Comparison of ENCODE assay signal across 1 cellular context in the genomic region with DNA sequence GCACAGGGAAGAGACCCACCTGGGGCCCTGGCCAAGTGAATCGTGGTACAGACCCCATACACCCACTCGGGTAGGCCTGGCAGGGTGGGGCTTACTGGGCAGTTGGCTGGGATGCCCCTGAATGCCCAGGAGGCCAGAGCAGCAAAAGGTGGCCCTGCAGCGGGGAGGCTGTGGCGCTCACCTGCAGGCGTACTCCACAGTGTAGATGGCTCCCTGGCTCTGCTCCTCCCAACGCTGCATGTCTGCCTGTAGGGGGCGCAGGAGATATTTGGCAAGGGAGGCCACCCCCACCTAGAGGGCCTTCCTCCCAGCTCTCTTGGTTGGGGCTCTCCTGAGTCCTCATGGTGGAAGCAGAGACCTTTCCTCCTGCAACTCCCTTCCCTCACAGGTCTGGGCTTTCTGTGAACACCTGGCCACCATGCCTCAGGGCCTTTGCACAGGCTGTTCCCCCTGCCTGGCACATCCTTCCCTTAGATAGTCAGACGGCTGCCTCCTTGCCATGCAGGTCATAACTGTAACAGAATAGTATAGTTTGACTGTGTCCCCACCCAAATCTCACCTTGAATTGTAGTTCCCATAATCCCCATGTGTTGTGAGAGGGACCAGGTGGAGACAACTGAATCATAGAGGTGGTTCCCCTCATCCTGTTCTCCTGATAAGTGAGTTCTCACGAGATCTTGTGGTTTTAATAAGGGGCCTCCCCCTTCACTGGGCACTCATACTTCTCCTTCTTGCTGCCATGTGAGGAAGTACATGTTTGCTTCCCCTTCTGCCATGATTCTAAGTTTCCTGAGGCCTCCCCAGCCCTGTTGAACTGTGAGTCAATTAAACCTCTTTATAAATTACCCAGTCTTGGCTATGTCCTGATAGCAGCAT.
TF ChIP-seq lines count a peak whose summit lies in the region.

No MANE protein-coding gene starts in this region.

TF ChIP-seq in HepG2, 621 proteins besides CTCF, POLR2A, EP300 and RAD21 (continued from another document and continues in another):
- TF ChIP-seq ZBTB1 (CRISPR knock-in tag; IDR thresholded peaks at IDR 0.05; ENCODE audit: borderline replicate concordance) (no peak), ZNF607 (CRISPR knock-in tag; IDR thresholded peaks at IDR 0.05; ENCODE audit: borderline replicate concordance) (no peak), ZNF251 (CRISPR knock-in tag; IDR thresholded peaks at IDR 0.05) (no peak), TAF15 (IDR thresholded peaks at IDR 0.05; ENCODE audit: low read depth, low read length, poor library complexity, severe bottlenecking) (no peak), ZNF781 (CRISPR knock-in tag; IDR thresholded peaks at IDR 0.05; ENCODE audit: borderline replicate concordance, not compliant biosample characterization) (no peak), ZNF260 (CRISPR knock-in tag; IDR thresholded peaks at IDR 0.05; ENCODE audit: borderline replicate concordance, low read depth) (no peak), NFE2L2 (IDR thresholded peaks at IDR 0.05; ENCODE audit: low read length) (no peak), NFIC (IDR thresholded peaks at IDR 0.05; ENCODE audit: low read length) (no peak), ZNF430 (CRISPR knock-in tag; IDR thresholded peaks at IDR 0.05) (no peak), AGO2 (optimal IDR thresholded peaks at IDR 0.05; ENCODE audit: low read depth, low read length) (peak; percentile 74), ZNF780A (CRISPR knock-in tag; IDR thresholded peaks at IDR 0.05) (no peak), FLYWCH1 (CRISPR knock-in tag; IDR thresholded peaks at IDR 0.05) (no peak), MTA1 (CRISPR knock-in tag; IDR thresholded peaks at IDR 0.05; ENCODE audit: borderline replicate concordance) (no peak), CAMTA2 (CRISPR knock-in tag; IDR thresholded peaks at IDR 0.05; ENCODE audit: borderline replicate concordance) (no peak), MED13 (CRISPR knock-in tag; IDR thresholded peaks at IDR 0.05) (no peak), ZSCAN30 (CRISPR knock-in tag; IDR thresholded peaks at IDR 0.05) (no peak), ZNF138 (CRISPR knock-in tag; IDR thresholded peaks at IDR 0.05; ENCODE audit: low read depth) (no peak), SRY (CRISPR knock-in tag; IDR thresholded peaks at IDR 0.05) (no peak), CBX2 (IDR thresholded peaks at IDR 0.05; ENCODE audit: low read depth, low read length) (no peak), CBX2 (CRISPR knock-in tag; IDR thresholded peaks at IDR 0.05; ENCODE audit: low read depth) (no peak), YY1 (IDR thresholded peaks at IDR 0.05; ENCODE audit: insufficient read depth, insufficient replicate concordance, low read depth, low read length) (peak; percentile 16), ZNF777 (CRISPR knock-in tag; IDR thresholded peaks at IDR 0.05) (no peak), MLLT10 (CRISPR knock-in tag; IDR thresholded peaks at IDR 0.05) (no peak), BHLHE40 (IDR thresholded peaks at IDR 0.05; ENCODE audit: low read length) (0 out of 2 replicates have a peak, but pooled peaks have one; percentile 14), HMG20B (CRISPR knock-in tag; conservative IDR thresholded peaks at IDR 0.05) (no peak), ZSCAN12 (CRISPR knock-in tag; IDR thresholded peaks at IDR 0.05) (no peak), ZNF337 (CRISPR knock-in tag; IDR thresholded peaks at IDR 0.05; ENCODE audit: borderline replicate concordance, low read depth) (no peak), ZFP90 (CRISPR knock-in tag; IDR thresholded peaks at IDR 0.05; ENCODE audit: borderline replicate concordance) (no peak), FOSL2 (CRISPR knock-in tag; IDR thresholded peaks at IDR 0.05) (no peak)
- TF ChIP-seq, protein P1, sequence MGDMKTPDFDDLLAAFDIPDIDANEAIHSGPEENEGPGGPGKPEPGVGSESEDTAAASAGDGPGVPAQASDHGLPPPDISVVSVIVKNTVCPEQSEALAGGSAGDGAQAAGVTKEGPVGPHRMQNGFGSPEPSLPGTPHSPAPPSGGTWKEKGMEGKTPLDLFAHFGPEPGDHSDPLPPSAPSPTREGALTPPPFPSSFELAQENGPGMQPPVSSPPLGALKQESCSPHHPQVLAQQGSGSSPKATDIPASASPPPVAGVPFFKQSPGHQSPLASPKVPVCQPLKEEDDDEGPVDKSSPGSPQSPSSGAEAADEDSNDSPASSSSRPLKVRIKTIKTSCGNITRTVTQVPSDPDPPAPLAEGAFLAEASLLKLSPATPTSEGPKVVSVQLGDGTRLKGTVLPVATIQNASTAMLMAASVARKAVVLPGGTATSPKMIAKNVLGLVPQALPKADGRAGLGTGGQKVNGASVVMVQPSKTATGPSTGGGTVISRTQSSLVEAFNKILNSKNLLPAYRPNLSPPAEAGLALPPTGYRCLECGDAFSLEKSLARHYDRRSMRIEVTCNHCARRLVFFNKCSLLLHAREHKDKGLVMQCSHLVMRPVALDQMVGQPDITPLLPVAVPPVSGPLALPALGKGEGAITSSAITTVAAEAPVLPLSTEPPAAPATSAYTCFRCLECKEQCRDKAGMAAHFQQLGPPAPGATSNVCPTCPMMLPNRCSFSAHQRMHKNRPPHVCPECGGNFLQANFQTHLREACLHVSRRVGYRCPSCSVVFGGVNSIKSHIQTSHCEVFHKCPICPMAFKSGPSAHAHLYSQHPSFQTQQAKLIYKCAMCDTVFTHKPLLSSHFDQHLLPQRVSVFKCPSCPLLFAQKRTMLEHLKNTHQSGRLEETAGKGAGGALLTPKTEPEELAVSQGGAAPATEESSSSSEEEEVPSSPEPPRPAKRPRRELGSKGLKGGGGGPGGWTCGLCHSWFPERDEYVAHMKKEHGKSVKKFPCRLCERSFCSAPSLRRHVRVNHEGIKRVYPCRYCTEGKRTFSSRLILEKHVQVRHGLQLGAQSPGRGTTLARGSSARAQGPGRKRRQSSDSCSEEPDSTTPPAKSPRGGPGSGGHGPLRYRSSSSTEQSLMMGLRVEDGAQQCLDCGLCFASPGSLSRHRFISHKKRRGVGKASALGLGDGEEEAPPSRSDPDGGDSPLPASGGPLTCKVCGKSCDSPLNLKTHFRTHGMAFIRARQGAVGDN (CRISPR knock-in tag; IDR thresholded peaks at IDR 0.05), result peak; percentile 48
- TF ChIP-seq, protein P2, sequence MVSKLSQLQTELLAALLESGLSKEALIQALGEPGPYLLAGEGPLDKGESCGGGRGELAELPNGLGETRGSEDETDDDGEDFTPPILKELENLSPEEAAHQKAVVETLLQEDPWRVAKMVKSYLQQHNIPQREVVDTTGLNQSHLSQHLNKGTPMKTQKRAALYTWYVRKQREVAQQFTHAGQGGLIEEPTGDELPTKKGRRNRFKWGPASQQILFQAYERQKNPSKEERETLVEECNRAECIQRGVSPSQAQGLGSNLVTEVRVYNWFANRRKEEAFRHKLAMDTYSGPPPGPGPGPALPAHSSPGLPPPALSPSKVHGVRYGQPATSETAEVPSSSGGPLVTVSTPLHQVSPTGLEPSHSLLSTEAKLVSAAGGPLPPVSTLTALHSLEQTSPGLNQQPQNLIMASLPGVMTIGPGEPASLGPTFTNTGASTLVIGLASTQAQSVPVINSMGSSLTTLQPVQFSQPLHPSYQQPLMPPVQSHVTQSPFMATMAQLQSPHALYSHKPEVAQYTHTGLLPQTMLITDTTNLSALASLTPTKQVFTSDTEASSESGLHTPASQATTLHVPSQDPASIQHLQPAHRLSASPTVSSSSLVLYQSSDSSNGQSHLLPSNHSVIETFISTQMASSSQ (IDR thresholded peaks at IDR 0.05; ENCODE audit: low read depth), result no peak
- TF ChIP-seq, protein P2 (CRISPR knock-in tag; IDR thresholded peaks at IDR 0.05; ENCODE audit: borderline replicate concordance), result no peak
- TF ChIP-seq, protein P3, sequence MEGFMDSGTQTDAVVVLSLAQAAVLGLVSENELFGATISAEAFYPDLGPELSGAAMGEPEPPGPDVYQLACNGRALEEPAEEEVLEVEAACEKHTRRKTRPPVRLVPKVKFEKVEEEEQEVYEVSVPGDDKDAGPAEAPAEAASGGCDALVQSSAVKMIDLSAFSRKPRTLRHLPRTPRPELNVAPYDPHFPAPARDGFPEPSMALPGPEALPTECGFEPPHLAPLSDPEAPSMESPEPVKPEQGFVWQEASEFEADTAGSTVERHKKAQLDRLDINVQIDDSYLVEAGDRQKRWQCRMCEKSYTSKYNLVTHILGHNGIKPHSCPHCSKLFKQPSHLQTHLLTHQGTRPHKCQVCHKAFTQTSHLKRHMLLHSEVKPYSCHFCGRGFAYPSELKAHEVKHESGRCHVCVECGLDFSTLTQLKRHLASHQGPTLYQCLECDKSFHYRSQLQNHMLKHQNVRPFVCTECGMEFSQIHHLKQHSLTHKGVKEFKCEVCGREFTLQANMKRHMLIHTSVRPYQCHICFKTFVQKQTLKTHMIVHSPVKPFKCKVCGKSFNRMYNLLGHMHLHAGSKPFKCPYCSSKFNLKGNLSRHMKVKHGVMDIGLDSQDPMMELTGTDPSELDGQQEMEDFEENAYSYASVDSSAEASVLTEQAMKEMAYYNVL (CRISPR knock-in tag; IDR thresholded peaks at IDR 0.05; ENCODE audit: borderline replicate concordance), result no peak
- TF ChIP-seq, protein P4, sequence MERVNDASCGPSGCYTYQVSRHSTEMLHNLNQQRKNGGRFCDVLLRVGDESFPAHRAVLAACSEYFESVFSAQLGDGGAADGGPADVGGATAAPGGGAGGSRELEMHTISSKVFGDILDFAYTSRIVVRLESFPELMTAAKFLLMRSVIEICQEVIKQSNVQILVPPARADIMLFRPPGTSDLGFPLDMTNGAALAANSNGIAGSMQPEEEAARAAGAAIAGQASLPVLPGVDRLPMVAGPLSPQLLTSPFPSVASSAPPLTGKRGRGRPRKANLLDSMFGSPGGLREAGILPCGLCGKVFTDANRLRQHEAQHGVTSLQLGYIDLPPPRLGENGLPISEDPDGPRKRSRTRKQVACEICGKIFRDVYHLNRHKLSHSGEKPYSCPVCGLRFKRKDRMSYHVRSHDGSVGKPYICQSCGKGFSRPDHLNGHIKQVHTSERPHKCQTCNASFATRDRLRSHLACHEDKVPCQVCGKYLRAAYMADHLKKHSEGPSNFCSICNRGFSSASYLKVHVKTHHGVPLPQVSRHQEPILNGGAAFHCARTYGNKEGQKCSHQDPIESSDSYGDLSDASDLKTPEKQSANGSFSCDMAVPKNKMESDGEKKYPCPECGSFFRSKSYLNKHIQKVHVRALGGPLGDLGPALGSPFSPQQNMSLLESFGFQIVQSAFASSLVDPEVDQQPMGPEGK (CRISPR knock-in tag; IDR thresholded peaks at IDR 0.05), result peak; percentile 74
- TF ChIP-seq, protein P5, sequence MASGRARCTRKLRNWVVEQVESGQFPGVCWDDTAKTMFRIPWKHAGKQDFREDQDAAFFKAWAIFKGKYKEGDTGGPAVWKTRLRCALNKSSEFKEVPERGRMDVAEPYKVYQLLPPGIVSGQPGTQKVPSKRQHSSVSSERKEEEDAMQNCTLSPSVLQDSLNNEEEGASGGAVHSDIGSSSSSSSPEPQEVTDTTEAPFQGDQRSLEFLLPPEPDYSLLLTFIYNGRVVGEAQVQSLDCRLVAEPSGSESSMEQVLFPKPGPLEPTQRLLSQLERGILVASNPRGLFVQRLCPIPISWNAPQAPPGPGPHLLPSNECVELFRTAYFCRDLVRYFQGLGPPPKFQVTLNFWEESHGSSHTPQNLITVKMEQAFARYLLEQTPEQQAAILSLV (CRISPR knock-in tag; IDR thresholded peaks at IDR 0.05; ENCODE audit: borderline replicate concordance), result no peak
- TF ChIP-seq, protein P6, sequence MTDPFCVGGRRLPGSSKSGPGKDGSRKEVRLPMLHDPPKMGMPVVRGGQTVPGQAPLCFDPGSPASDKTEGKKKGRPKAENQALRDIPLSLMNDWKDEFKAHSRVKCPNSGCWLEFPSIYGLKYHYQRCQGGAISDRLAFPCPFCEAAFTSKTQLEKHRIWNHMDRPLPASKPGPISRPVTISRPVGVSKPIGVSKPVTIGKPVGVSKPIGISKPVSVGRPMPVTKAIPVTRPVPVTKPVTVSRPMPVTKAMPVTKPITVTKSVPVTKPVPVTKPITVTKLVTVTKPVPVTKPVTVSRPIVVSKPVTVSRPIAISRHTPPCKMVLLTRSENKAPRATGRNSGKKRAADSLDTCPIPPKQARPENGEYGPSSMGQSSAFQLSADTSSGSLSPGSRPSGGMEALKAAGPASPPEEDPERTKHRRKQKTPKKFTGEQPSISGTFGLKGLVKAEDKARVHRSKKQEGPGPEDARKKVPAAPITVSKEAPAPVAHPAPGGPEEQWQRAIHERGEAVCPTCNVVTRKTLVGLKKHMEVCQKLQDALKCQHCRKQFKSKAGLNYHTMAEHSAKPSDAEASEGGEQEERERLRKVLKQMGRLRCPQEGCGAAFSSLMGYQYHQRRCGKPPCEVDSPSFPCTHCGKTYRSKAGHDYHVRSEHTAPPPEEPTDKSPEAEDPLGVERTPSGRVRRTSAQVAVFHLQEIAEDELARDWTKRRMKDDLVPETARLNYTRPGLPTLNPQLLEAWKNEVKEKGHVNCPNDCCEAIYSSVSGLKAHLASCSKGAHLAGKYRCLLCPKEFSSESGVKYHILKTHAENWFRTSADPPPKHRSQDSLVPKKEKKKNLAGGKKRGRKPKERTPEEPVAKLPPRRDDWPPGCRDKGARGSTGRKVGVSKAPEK (CRISPR knock-in tag; IDR thresholded peaks at IDR 0.05; ENCODE audit: borderline replicate concordance), result no peak
- TF ChIP-seq, protein P7, sequence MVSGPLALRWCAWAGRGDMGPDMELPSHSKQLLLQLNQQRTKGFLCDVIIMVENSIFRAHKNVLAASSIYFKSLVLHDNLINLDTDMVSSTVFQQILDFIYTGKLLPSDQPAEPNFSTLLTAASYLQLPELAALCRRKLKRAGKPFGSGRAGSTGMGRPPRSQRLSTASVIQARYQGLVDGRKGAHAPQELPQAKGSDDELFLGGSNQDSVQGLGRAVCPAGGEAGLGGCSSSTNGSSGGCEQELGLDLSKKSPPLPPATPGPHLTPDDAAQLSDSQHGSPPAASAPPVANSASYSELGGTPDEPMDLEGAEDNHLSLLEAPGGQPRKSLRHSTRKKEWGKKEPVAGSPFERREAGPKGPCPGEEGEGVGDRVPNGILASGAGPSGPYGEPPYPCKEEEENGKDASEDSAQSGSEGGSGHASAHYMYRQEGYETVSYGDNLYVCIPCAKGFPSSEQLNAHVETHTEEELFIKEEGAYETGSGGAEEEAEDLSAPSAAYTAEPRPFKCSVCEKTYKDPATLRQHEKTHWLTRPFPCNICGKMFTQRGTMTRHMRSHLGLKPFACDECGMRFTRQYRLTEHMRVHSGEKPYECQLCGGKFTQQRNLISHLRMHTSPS (CRISPR knock-in tag; IDR thresholded peaks at IDR 0.05; ENCODE audit: low read depth), result no peak
